8 cellular contexts compared by ENCODE assay signal in the genomic region with DNA sequence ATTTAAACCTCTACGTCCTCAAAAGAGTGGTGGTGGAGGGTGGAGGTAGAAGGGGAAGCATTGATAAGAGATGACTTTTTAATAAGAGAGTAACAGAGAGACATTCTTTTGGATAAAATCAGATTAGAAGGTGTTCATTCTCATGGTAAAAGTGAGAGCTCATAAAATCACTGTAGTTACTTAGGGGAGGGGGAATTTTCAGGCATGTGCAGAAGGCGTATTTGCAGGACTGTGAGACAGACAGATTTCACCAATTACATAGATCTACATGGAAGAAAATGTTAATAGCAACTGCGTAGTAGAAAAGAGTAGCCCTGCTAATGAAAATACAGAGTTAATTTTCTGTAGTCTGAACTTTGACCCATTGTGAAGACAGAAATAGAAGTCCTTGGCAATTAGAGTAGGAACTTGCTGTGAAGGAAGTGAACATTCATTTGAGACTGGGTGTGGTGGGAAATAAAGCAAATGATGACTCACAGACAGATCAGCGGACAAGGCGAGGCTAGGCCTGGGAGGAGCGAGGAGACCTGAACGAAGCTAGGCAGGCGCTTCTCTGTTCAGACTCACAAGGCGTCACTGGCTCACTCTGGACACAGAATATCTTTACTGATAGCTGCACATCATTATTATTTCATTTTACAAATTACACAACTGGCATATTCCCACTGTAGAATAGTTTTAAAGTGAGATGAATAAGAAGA. TPM values are rescaled to one million over a fixed set of nuclear protein-coding genes. Genes with fewer than 3 reads are reported as not detected.
A peak's percentile ranks its signal among the peaks of the same experiment; 100 is the strongest.
DNase-seq lines count a peak whose midpoint lies in the region; ATAC-seq, FAIRE-seq and TF ChIP-seq lines count a peak whose summit lies in the region.

No MANE protein-coding gene starts in this region.

- peak; percentile 99 for FAIRE-seq in pancreas (lab: Jason Lieb, UNC)

- H3K9me2 ChIP-seq in MM.1S (replicated peaks; ENCODE audit: insufficient read depth, low read length), result no peaks in the 10 kb centered on the region

- no peaks in the 10 kb centered on the region for H4K20me1 ChIP-seq in MM.1S (ENCODE audit: insufficient read depth, low read length)

- intact Hi-C loops in activated B cell treated with CpG ODN at 0.5 μM for 24 hours (cut with micrococcal nuclease) (loop anchor here (10.0 kb wide), 1 partner anchor 63 kb away; no protein-coding TSS in a partner anchor), esophagus squamous epithelium (cut with DNase I) (no loop called here), pancreas (cut with DNase I) (no loop called here)

- no peak overlapping the region for H3K4me3 ChIP-seq in AG04450 (ENCODE audit: low read depth, low read length)
- H3K4me3 ChIP-seq in esophagus squamous epithelium, result no peak overlapping the region
- H3K4me3 ChIP-seq in pancreas, result no peak overlapping the region
- no peak overlapping the region for H3K4me3 ChIP-seq in MM.1S (ENCODE audit: low read length)

- H3K27ac ChIP-seq in AG04450 (ENCODE audit: low read depth, low read length), result peak overlapping the region; percentile 21
- peak overlapping the region; percentile 51 to 75 (median 62) for H3K27ac ChIP-seq in esophagus squamous epithelium
- peak overlapping the region in 2 of 4 donors; percentile 9 to 42 for H3K27ac ChIP-seq in pancreas
- H3K27ac ChIP-seq in MM.1S (ENCODE audit: low read length), result no peak overlapping the region

- ATAC-seq in activated B cell treated with CpG ODN at 0.5 μM for 24 hours (ENCODE audit: low read depth), result peak; percentile 86
- ATAC-seq in pancreas, result peak; percentile 96 to 98 (median 97)
- ATAC-seq in HG02678 (IDR thresholded peaks at IDR 0.05; ENCODE audit: unreplicated experiment), result no peak

- H3K4me1 ChIP-seq in esophagus squamous epithelium, result peaks cover 6 to 32% (median 11%) of the 10 kb centered on the region in 3 donors
- peaks cover 9 to 19% (median 17%) of the 10 kb centered on the region in 3 donors for H3K4me1 ChIP-seq in pancreas
- H3K4me1 ChIP-seq in MM.1S (ENCODE audit: low read length), result no peaks in the 10 kb centered on the region

- DNase-seq in AG04450 (ENCODE audit: low read depth, low spot score) (no peak), HK-2 (ENCODE audit: unreplicated experiment) (peak; percentile 35), activated B cell treated with CpG ODN at 0.5 μM for 24 hours (no peak), esophagus squamous epithelium (lab: John Stamatoyannopoulos, UW) (no peak), pancreas (peak in 4 of 6 donors; percentile 47 to 62 (median 56)), NCI-H510A (lab: John Stamatoyannopoulos, UW) (no peak), MM.1S (no peak)

- POLR2A ChIA-PET in AG04450 (lab: Yijun Ruan, JAX), result no interaction called here
- POLR2A ChIA-PET in activated B cell treated with CpG ODN at 0.5 μM for 24 hours (lab: Charles Lee), result interaction anchor here (1.1 kb wide), 1 partner anchor 153 kb away, joined by 3 read pairs; no protein-coding TSS in a partner anchor

- H3K27ac Mint-ChIP-seq in activated B cell treated with CpG ODN at 0.5 μM for 24 hours, result peak overlapping the region; percentile 10

- no peaks in the 10 kb centered on the region for H3F3A ChIP-seq in MM.1S (ENCODE audit: insufficient read depth, low read length)

- peaks cover 29% of the 10 kb centered on the region for H3K4me1 Mint-ChIP-seq in activated B cell treated with CpG ODN at 0.5 μM for 24 hours

- H3K36me3 ChIP-seq in esophagus squamous epithelium (no peaks in the 10 kb centered on the region), pancreas (no peaks in the 10 kb centered on the region), MM.1S (replicated peaks; ENCODE audit: insufficient read depth, low read length) (no peaks in the 10 kb centered on the region)

- WGBS in esophagus squamous epithelium, 2 donors, result 24 to 38% methylated on average over 9 of the region's 9 CpGs
- WGBS in pancreas, 2 donors, result 31 to 48% methylated on average over 9 of the region's 9 CpGs

- H3K79me2 ChIP-seq in MM.1S (ENCODE audit: low read length), result no peaks in the 10 kb centered on the region

- no peak overlapping the region for H2AFZ ChIP-seq in MM.1S (ENCODE audit: low read length)

- TF ChIP-seq POLR2A in esophagus squamous epithelium (IDR thresholded peaks at IDR 0.05), result peak in 1 of 4 donors; percentile 12

- H3K9ac ChIP-seq in MM.1S (ENCODE audit: low read length), result no peak overlapping the region

- H3K9me3 Mint-ChIP-seq in activated B cell treated with CpG ODN at 0.5 μM for 24 hours, result no peaks in the 10 kb centered on the region

- H3K4me3 Mint-ChIP-seq in activated B cell treated with CpG ODN at 0.5 μM for 24 hours, result peak overlapping the region; percentile 15

- H3K9me3 ChIP-seq in AG04450 (ENCODE audit: control insufficient read depth, insufficient read depth, low read length) (no peaks in the 10 kb centered on the region), esophagus squamous epithelium (no peaks in the 10 kb centered on the region), pancreas (no peaks in the 10 kb centered on the region), MM.1S (replicated peaks; ENCODE audit: insufficient read depth, low read length) (no peaks in the 10 kb centered on the region)

- no peaks in the 10 kb centered on the region for H3K27me3 Mint-ChIP-seq in activated B cell treated with CpG ODN at 0.5 μM for 24 hours

- TF ChIP-seq CTCF in AG04450 (IDR thresholded peaks at IDR 0.05; ENCODE audit: low read depth, low read length), result no peak
- no peak for TF ChIP-seq CTCF in activated B cell treated with CpG ODN at 0.5 μM for 24 hours (IDR thresholded peaks at IDR 0.05)
- no peak for TF ChIP-seq CTCF in esophagus squamous epithelium (IDR thresholded peaks at IDR 0.05)
- TF ChIP-seq CTCF in pancreas (IDR thresholded peaks at IDR 0.05), result no peak
- TF ChIP-seq CTCF in MM.1S (IDR thresholded peaks at IDR 0.05; ENCODE audit: low read length), result no peak

- no peaks in the 10 kb centered on the region for H3K36me3 Mint-ChIP-seq in activated B cell treated with CpG ODN at 0.5 μM for 24 hours (ENCODE audit: low read depth)

- H3K4me2 ChIP-seq in MM.1S (ENCODE audit: low read depth, low read length), result no peak overlapping the region

- H3K27me3 ChIP-seq in AG04450 (ENCODE audit: control insufficient read depth, insufficient read depth, low read length) (no peaks in the 10 kb centered on the region), esophagus squamous epithelium (no peaks in the 10 kb centered on the region), pancreas (no peaks in the 10 kb centered on the region), MM.1S (replicated peaks; ENCODE audit: insufficient read depth, low read length) (no peaks in the 10 kb centered on the region)

- CTCF ChIA-PET in AG04450 (lab: Charles Lee), result interaction anchor here (0.5 kb wide), 1 partner anchor 10 kb away, joined by 3 read pairs; no protein-coding TSS in a partner anchor
- CTCF ChIA-PET in activated B cell treated with CpG ODN at 0.5 μM for 24 hours (lab: Charles Lee), result interaction anchor here (1.5 kb wide), 1 partner anchor 386 kb away, joined by 6 read pairs; no protein-coding TSS in a partner anchor

RNA-seq across cellular contexts. Expression of a gene that starts 57.2 kb away (rescaled TPM):
- polyA plus RNA-seq in AG04450 (2011; rRNA removed) (0.04 TPM in 1 of 2 replicates, not detected in the other), pancreas (not detected)
- polyA minus RNA-seq in AG04450 (2011; rRNA and poly(A)+ RNA removed), result not detected in 2 replicates
- total RNA-seq in activated B cell treated with CpG ODN at 0.5 μM for 24 hours (not detected in 2 replicates), esophagus squamous epithelium (not detected), pancreas (not detected)

Comparison
In these comparisons a context has a peak if more than half of its experiments do, and no peak if none do; other contexts are left out.
1. DNase-seq: peak in HK-2 (single experiment) and pancreas (4 of 6); none in AG04450 (single experiment), activated B cell treated with CpG ODN at 0.5 μM for 24 hours (single experiment), esophagus squamous epithelium (single experiment), NCI-H510A (single experiment) and MM.1S (single experiment).